1 cellular context compared by ENCODE assay signal in the genomic region with DNA sequence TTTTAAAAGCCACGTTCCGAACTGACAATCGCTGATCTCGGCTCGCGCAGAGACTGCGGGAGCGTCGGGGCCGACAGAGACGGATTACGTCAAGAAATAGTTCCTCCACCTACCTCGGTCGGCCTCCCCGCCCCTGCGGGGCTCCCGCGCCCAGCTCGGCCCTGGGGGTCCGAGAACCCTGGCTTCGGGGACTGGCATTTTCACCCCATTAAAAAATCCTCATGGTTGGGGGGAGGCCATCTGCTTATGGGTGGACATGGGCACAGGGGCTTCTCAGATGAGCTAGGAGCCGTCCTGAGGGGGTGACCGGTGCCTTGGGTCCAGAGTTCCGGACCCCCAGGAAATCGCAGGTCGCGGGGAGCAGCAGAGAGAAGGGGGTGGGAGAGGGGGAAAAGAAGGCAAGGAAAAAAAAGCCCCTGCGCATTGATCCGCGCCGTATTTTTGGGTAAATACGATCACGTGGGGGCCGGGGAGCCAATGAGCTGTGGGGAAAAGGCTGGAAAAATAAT.
TF ChIP-seq lines count a peak whose summit lies in the region.

No MANE protein-coding gene starts in this region.

TF ChIP-seq in K562, 482 proteins besides CTCF, POLR2A, EP300 and RAD21 (continued from another document and continues in another):
- TF ChIP-seq, protein P1, sequence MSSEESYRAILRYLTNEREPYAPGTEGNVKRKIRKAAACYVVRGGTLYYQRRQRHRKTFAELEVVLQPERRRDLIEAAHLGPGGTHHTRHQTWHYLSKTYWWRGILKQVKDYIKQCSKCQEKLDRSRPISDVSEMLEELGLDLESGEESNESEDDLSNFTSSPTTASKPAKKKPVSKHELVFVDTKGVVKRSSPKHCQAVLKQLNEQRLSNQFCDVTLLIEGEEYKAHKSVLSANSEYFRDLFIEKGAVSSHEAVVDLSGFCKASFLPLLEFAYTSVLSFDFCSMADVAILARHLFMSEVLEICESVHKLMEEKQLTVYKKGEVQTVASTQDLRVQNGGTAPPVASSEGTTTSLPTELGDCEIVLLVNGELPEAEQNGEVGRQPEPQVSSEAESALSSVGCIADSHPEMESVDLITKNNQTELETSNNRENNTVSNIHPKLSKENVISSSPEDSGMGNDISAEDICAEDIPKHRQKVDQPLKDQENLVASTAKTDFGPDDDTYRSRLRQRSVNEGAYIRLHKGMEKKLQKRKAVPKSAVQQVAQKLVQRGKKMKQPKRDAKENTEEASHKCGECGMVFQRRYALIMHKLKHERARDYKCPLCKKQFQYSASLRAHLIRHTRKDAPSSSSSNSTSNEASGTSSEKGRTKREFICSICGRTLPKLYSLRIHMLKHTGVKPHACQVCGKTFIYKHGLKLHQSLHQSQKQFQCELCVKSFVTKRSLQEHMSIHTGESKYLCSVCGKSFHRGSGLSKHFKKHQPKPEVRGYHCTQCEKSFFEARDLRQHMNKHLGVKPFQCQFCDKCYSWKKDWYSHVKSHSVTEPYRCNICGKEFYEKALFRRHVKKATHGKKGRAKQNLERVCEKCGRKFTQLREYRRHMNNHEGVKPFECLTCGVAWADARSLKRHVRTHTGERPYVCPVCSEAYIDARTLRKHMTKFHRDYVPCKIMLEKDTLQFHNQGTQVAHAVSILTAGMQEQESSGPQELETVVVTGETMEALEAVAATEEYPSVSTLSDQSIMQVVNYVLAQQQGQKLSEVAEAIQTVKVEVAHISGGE (CRISPR knock-in tag; IDR thresholded peaks at IDR 0.05), result no peak
- TF ChIP-seq SIRT6 (IDR thresholded peaks at IDR 0.05; ENCODE audit: low read depth, low read length) (no peak), MEIS2 (IDR thresholded peaks at IDR 0.05; ENCODE audit: partially characterized antibody) (peak; percentile 86), ZNF449 (CRISPR knock-in tag; IDR thresholded peaks at IDR 0.05) (no peak), CCAR2 (IDR thresholded peaks at IDR 0.05; ENCODE audit: low read depth, low read length) (no peak), POLR2H (tag; IDR thresholded peaks at IDR 0.05; ENCODE audit: low read depth) (no peak), RHOXF2B (CRISPR knock-in tag; conservative IDR thresholded peaks at IDR 0.05) (no peak), ZBED1 (IDR thresholded peaks at IDR 0.05) (no peak), ATF2 (CRISPR knock-in tag; IDR thresholded peaks at IDR 0.05) (no peak), NCOR1 (IDR thresholded peaks at IDR 0.05) (no peak), HDGF (IDR thresholded peaks at IDR 0.05) (no peak), CHCHD3 (CRISPR knock-in tag; IDR thresholded peaks at IDR 0.05) (peak; percentile 50; the same call in 1 of the 2 replicates), CCNT2 (IDR thresholded peaks at IDR 0.05; ENCODE audit: borderline replicate concordance, extremely low read depth, insufficient read length, low read depth, low read length) (no peak), SUPT5H (IDR thresholded peaks at IDR 0.05) (no peak), IRF2 (CRISPR knock-in tag; IDR thresholded peaks at IDR 0.05) (no peak), CHD4 (IDR thresholded peaks at IDR 0.05; ENCODE audit: insufficient read depth, insufficient replicate concordance, low read depth, low read length, poor library complexity, severe bottlenecking) (no peak), NCOA1 (IDR thresholded peaks at IDR 0.05; ENCODE audit: low read depth) (no peak), PURB (CRISPR knock-in tag; IDR thresholded peaks at IDR 0.05; ENCODE audit: low read depth) (no peak), FOXP4 (CRISPR knock-in tag; IDR thresholded peaks at IDR 0.05; ENCODE audit: borderline replicate concordance) (no peak), HEY1 (CRISPR knock-in tag; IDR thresholded peaks at IDR 0.05; ENCODE audit: borderline replicate concordance) (no peak), ELK3 (CRISPR knock-in tag; IDR thresholded peaks at IDR 0.05) (no peak), NFIX (CRISPR knock-in tag; IDR thresholded peaks at IDR 0.05; ENCODE audit: low read depth) (no peak), MXI1 (IDR thresholded peaks at IDR 0.05; ENCODE audit: low read depth, low read length) (no peak), ERF (CRISPR knock-in tag; IDR thresholded peaks at IDR 0.05) (no peak), FOXJ3 (CRISPR knock-in tag; IDR thresholded peaks at IDR 0.05) (no peak), RFX1 (IDR thresholded peaks at IDR 0.05) (no peak), ZSCAN29 (IDR thresholded peaks at IDR 0.05) (no peak), NFYB (IDR thresholded peaks at IDR 0.05; ENCODE audit: extremely low read depth, insufficient read length) (peak; percentile 30), PHF21A (IDR thresholded peaks at IDR 0.05; ENCODE audit: borderline replicate concordance, low read depth) (no peak), CREB3 (tag; conservative IDR thresholded peaks at IDR 0.05; ENCODE audit: low read depth) (no peak), E2F4 (CRISPR knock-in tag; IDR thresholded peaks at IDR 0.05; ENCODE audit: low read depth) (no peak), TBL1XR1 (IDR thresholded peaks at IDR 0.05; ENCODE audit: low read length in 2 of 2) (no peak)
- TF ChIP-seq, protein P2, sequence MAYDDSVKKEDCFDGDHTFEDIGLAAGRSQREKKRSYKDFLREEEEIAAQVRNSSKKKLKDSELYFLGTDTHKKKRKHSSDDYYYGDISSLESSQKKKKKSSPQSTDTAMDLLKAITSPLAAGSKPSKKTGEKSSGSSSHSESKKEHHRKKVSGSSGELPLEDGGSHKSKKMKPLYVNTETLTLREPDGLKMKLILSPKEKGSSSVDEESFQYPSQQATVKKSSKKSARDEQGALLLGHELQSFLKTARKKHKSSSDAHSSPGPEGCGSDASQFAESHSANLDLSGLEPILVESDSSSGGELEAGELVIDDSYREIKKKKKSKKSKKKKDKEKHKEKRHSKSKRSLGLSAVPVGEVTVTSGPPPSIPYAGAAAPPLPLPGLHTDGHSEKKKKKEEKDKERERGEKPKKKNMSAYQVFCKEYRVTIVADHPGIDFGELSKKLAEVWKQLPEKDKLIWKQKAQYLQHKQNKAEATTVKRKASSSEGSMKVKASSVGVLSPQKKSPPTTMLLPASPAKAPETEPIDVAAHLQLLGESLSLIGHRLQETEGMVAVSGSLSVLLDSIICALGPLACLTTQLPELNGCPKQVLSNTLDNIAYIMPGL (CRISPR knock-in tag; IDR thresholded peaks at IDR 0.05), result no peak
- TF ChIP-seq, protein P3, sequence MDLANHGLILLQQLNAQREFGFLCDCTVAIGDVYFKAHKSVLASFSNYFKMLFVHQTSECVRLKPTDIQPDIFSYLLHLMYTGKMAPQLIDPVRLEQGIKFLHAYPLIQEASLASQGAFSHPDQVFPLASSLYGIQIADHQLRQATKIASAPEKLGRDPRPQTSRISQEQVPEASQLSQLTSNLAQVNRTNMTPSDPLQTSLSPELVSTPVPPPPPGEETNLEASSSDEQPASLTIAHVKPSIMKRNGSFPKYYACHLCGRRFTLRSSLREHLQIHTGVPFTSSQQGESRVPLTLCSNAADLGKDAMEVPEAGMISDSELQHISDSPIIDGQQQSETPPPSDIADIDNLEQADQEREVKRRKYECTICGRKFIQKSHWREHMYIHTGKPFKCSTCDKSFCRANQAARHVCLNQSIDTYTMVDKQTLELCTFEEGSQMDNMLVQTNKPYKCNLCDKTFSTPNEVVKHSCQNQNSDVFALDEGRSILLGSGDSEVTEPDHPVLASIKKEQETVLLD (IDR thresholded peaks at IDR 0.05), result peak; percentile 42; the same call in 1 of the 2 replicates
- TF ChIP-seq, protein P4, sequence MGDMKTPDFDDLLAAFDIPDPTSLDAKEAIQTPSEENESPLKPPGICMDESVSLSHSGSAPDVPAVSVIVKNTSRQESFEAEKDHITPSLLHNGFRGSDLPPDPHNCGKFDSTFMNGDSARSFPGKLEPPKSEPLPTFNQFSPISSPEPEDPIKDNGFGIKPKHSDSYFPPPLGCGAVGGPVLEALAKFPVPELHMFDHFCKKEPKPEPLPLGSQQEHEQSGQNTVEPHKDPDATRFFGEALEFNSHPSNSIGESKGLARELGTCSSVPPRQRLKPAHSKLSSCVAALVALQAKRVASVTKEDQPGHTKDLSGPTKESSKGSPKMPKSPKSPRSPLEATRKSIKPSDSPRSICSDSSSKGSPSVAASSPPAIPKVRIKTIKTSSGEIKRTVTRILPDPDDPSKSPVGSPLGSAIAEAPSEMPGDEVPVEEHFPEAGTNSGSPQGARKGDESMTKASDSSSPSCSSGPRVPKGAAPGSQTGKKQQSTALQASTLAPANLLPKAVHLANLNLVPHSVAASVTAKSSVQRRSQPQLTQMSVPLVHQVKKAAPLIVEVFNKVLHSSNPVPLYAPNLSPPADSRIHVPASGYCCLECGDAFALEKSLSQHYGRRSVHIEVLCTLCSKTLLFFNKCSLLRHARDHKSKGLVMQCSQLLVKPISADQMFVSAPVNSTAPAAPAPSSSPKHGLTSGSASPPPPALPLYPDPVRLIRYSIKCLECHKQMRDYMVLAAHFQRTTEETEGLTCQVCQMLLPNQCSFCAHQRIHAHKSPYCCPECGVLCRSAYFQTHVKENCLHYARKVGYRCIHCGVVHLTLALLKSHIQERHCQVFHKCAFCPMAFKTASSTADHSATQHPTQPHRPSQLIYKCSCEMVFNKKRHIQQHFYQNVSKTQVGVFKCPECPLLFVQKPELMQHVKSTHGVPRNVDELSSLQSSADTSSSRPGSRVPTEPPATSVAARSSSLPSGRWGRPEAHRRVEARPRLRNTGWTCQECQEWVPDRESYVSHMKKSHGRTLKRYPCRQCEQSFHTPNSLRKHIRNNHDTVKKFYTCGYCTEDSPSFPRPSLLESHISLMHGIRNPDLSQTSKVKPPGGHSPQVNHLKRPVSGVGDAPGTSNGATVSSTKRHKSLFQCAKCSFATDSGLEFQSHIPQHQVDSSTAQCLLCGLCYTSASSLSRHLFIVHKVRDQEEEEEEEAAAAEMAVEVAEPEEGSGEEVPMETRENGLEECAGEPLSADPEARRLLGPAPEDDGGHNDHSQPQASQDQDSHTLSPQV (IDR thresholded peaks at IDR 0.05), result no peak
